Comparison of ENCODE assay signal across 29 cellular contexts in genomic region chr10:51724038-51724437, GRCh38.
"Had no signal": no experiment of that assay in that cellular context is flagged by ENCODE, and none has a peak within 500 bp of the region (broad histone marks: within the 10 kb centered on the region; RNA-seq: fewer than 3 reads in every experiment).

No MANE protein-coding gene starts in this region.

- H3K9me3 ChIP-seq: adrenal gland, breast epithelium had no signal

- ATAC-seq: activated CD4-positive, alpha-beta T cell treated with anti-CD3 and anti-CD28 coated beads for 36 hours; activated CD8-positive, alpha-beta memory T cell treated with anti-CD3 and anti-CD28 coated beads, Interleukin-2, amount 10 ng/mL, durations not matched to agents 7 days and 5 days; activated CD8-positive, alpha-beta T cell treated with anti-CD3 and anti-CD28 coated beads, Interleukin-2, amount 10 ng/mL, durations not matched to agents 7 days and 5 days; activated naive CD8-positive, alpha-beta T cell treated with anti-CD3 and anti-CD28 coated beads, Interleukin-2, amount 50 U/mL, for 24 hours; esophagus mucosa; T-helper 17 cell had no signal

- H3K4me3 ChIP-seq: adrenal gland, breast epithelium, cardiac muscle cell, coronary artery, dorsolateral prefrontal cortex had no signal

- DNase-seq: activated CD4-positive, alpha-beta memory T cell treated with anti-CD3 and anti-CD28 coated beads for 36 hours; activated CD4-positive, alpha-beta T cell treated with anti-CD3 and anti-CD28 coated beads for 36 hours; activated CD4-positive, alpha-beta T cell treated with anti-CD3 and anti-CD28 coated beads, Interleukin-2, amount 10 ng/mL, durations not matched to agents 24 days and 14 days; activated CD4-positive, CD25-positive, alpha-beta regulatory T cell; activated CD4-positive, CD25-positive, alpha-beta regulatory T cell treated with anti-CD3 and anti-CD28 coated beads, Interleukin-2, amount 50 U/mL, for 72 hours; activated CD8-positive, alpha-beta memory T cell treated with anti-CD3 and anti-CD28 coated beads, Interleukin-2, amount 10 ng/mL, durations not matched to agents 7 days and 5 days; activated CD8-positive, alpha-beta memory T cell treated with anti-CD3 and anti-CD28 coated beads, Interleukin-2, amount 50 U/mL, for 4 hours; activated CD8-positive, alpha-beta T cell treated with anti-CD3 and anti-CD28 coated beads, Interleukin-2, amount 10 ng/mL, durations not matched to agents 7 days and 5 days; activated effector memory CD4-positive, alpha-beta T cell treated with anti-CD3 and anti-CD28 coated beads, Interleukin-2, amount 50 U/mL, for 16 hours; activated naive CD4-positive, alpha-beta T cell treated with anti-CD3 and anti-CD28 coated beads for 36 hours; activated naive CD8-positive, alpha-beta T cell treated with anti-CD3 and anti-CD28 coated beads for 36 hours; activated naive CD8-positive, alpha-beta T cell treated with anti-CD3 and anti-CD28 coated beads, Interleukin-2, amount 50 U/mL, for 24 hours; activated T-cell treated with anti-CD3 and anti-CD28 coated beads, Interleukin-2, amount 50 U/mL, for 1 hour; activated T-cell treated with anti-CD3 and anti-CD28 coated beads, Interleukin-2, amount 50 U/mL, for 48 hours; adrenal gland; amygdala; aorta; dorsolateral prefrontal cortex; effector memory CD4-positive, alpha-beta T cell; endodermal cell; foreskin fibroblast; glutamatergic neuron; T-helper 1 cell; T-helper 17 cell; T1000 had no signal

- H3K36me3 ChIP-seq: adrenal gland, breast epithelium, cardiac muscle cell had no signal

- H3K4me1 ChIP-seq: breast epithelium had no signal

- H3K27ac ChIP-seq: adrenal gland, breast epithelium, cardiac muscle cell, coronary artery, dorsolateral prefrontal cortex had no signal

- H3K27me3 ChIP-seq: adrenal gland, breast epithelium, cardiac muscle cell, dorsolateral prefrontal cortex had no signal
